1 cellular context compared by ENCODE assay signal in genomic region chr4:73446336-73446938, GRCh38.
A peak's percentile ranks its signal among the peaks of the same experiment; 100 is the strongest.
TF ChIP-seq lines count a peak whose summit lies in the region.

No MANE protein-coding gene starts in this region.

TF ChIP-seq in K562, 482 proteins besides CTCF, POLR2A, EP300 and RAD21 (continued from another document):
- no peak for TF ChIP-seq SUPT5H (IDR thresholded peaks at IDR 0.05)
- no peak for TF ChIP-seq POLR2AphosphoS5 (IDR thresholded peaks at IDR 0.05; ENCODE audit: control insufficient read depth, insufficient read depth, low read depth, low read length)
- no peak for TF ChIP-seq MEF2D (tag; conservative IDR thresholded peaks at IDR 0.05; ENCODE audit: low read depth)
- TF ChIP-seq CHD4 (IDR thresholded peaks at IDR 0.05; ENCODE audit: insufficient read depth, insufficient replicate concordance, low read depth, low read length, poor library complexity, severe bottlenecking): no peak
- TF ChIP-seq ARID3A (IDR thresholded peaks at IDR 0.05; ENCODE audit: borderline replicate concordance, low read depth, low read length): peak; percentile 95; the same call in 1 of the 2 replicates
- TF ChIP-seq FOXK1 (CRISPR knock-in tag; IDR thresholded peaks at IDR 0.05; ENCODE audit: borderline replicate concordance): no peak
- TF ChIP-seq ZSCAN29 (IDR thresholded peaks at IDR 0.05): no peak
- peak; percentile 55; the same call in 1 of the 2 replicates for TF ChIP-seq GATA2 (CRISPR knock-in tag; IDR thresholded peaks at IDR 0.05)
- no peak for TF ChIP-seq ZKSCAN8 (CRISPR knock-in tag; IDR thresholded peaks at IDR 0.05)
- TF ChIP-seq IFI16 (CRISPR knock-in tag; IDR thresholded peaks at IDR 0.05): no peak
- peak; percentile 63 for TF ChIP-seq SMC3 (conservative IDR thresholded peaks at IDR 0.05; ENCODE audit: insufficient read depth, low read depth, low read length)
- TF ChIP-seq CBX2 (IDR thresholded peaks at IDR 0.05; ENCODE audit: insufficient read depth, low read length, poor library complexity, severe bottlenecking): no peak
- TF ChIP-seq RNF2 (IDR thresholded peaks at IDR 0.05): no peak
- no peak for TF ChIP-seq SNAPC5 (CRISPR knock-in tag; IDR thresholded peaks at IDR 0.05)
- TF ChIP-seq DEAF1 (CRISPR knock-in tag; IDR thresholded peaks at IDR 0.05): peak; percentile 25; the same call in 1 of the 2 replicates
- no peak for TF ChIP-seq ETV1 (tag; conservative IDR thresholded peaks at IDR 0.05; ENCODE audit: low read depth)
- no peak for TF ChIP-seq ZNF143 (CRISPR knock-in tag; IDR thresholded peaks at IDR 0.05)
- peak; percentile 33; the same call in 1 of the 2 replicates for TF ChIP-seq ZNF592 (IDR thresholded peaks at IDR 0.05)
- TF ChIP-seq ATF1 (CRISPR knock-in tag; IDR thresholded peaks at IDR 0.05): no peak
- 0 out of 2 replicates have a peak, but pooled peaks have one; percentile 21 for TF ChIP-seq ATF1 (tag; IDR thresholded peaks at IDR 0.05)
- TF ChIP-seq CBX3 (IDR thresholded peaks at IDR 0.05; ENCODE audit: borderline replicate concordance in 1 of 2, low read length in 2 of 2): 0 out of 3 replicates have a peak, but pooled peaks of 1 of the 2 experiments have one; percentile 51
- TF ChIP-seq CTCFL (IDR thresholded peaks at IDR 0.05; ENCODE audit: borderline replicate concordance, insufficient read depth, low read depth, low read length, poor library complexity, severe bottlenecking): no peak
- TF ChIP-seq TFAM (CRISPR knock-in tag; conservative IDR thresholded peaks at IDR 0.05): no peak
- no peak for TF ChIP-seq BCLAF1 (IDR thresholded peaks at IDR 0.05; ENCODE audit: borderline replicate concordance in 1 of 2, control insufficient read depth in 1 of 2, low read depth in 2 of 2, low read length in 1 of 2)
- peak; percentile 22; the same call in 1 of the 2 replicates for TF ChIP-seq ATF7 (IDR thresholded peaks at IDR 0.05)
- TF ChIP-seq TSC22D4 (tag; IDR thresholded peaks at IDR 0.05): no peak
- no peak for TF ChIP-seq FOXJ2 (tag; IDR thresholded peaks at IDR 0.05)
- no peak for TF ChIP-seq ZBTB9 (CRISPR knock-in tag; IDR thresholded peaks at IDR 0.05)
- no peak for TF ChIP-seq ZBTB49 (CRISPR knock-in tag; IDR thresholded peaks at IDR 0.05; ENCODE audit: borderline replicate concordance)
- no peak for TF ChIP-seq USF1 (CRISPR knock-in tag; IDR thresholded peaks at IDR 0.05)
- no peak for TF ChIP-seq SRSF7 (optimal IDR thresholded peaks at IDR 0.05; ENCODE audit: low read depth, low read length)
- no peak for TF ChIP-seq PREB (CRISPR knock-in tag; IDR thresholded peaks at IDR 0.05)
TF ChIP-seq in K562: peak in this region for 8.
